19 cellular contexts compared by ENCODE assay signal in genomic region chr14:106509795-106510194, GRCh38.
DNase-seq lines count a peak whose midpoint lies in the region; ATAC-seq and TF ChIP-seq lines count a peak whose summit lies in the region.
"Had no signal": no experiment of that assay in that cellular context is flagged by ENCODE, and none has a peak within 500 bp of the region (broad histone marks: within the 10 kb centered on the region; RNA-seq: fewer than 3 reads in every experiment).

No MANE protein-coding gene starts in this region.

- H3K27me3 ChIP-seq in CD8-positive, alpha-beta memory T cell (ENCODE audit: insufficient read depth, low read length, poor library complexity, severe bottlenecking) = no peaks in the 10 kb centered on the region
- H3K27me3 ChIP-seq in thymus (ENCODE audit: control insufficient read depth, insufficient read depth) = no peaks in the 10 kb centered on the region

- H3K27me3 Mint-ChIP-seq in activated naive CD8-positive, alpha-beta T cell = no peaks in the 10 kb centered on the region
- no peaks in the 10 kb centered on the region for H3K27me3 Mint-ChIP-seq in activated naive CD8-positive, alpha-beta T cell treated with anti-CD3 and anti-CD28 coated beads for 36 hours
- no peaks in the 10 kb centered on the region for H3K27me3 Mint-ChIP-seq in CD8-positive, alpha-beta memory T cell
- H3K27me3 Mint-ChIP-seq in central memory CD8-positive, alpha-beta T cell = no peaks in the 10 kb centered on the region

- H3K36me3 Mint-ChIP-seq in activated naive CD8-positive, alpha-beta T cell = no peaks in the 10 kb centered on the region
- no peaks in the 10 kb centered on the region for H3K36me3 Mint-ChIP-seq in activated naive CD8-positive, alpha-beta T cell treated with anti-CD3 and anti-CD28 coated beads for 36 hours
- no peaks in the 10 kb centered on the region for H3K36me3 Mint-ChIP-seq in CD8-positive, alpha-beta memory T cell
- peaks cover 8% of the 10 kb centered on the region for H3K36me3 Mint-ChIP-seq in central memory CD8-positive, alpha-beta T cell (ENCODE audit: insufficient read depth)

- no peak for ATAC-seq in central memory CD8-positive, alpha-beta T cell (replicated peaks; ENCODE audit: extremely low read depth, poor library complexity, severe bottlenecking)
- no peak for ATAC-seq in GM18505 (IDR thresholded peaks at IDR 0.05; ENCODE audit: unreplicated experiment)

- TF ChIP-seq POLR2A in GM18505 (IDR thresholded peaks at IDR 0.05; ENCODE audit: borderline replicate concordance, extremely low read depth, insufficient read depth, insufficient read length) = no peak

- no peak overlapping the region for H3K4me3 ChIP-seq in CD8-positive, alpha-beta memory T cell (ENCODE audit: low read length)
- H3K4me3 ChIP-seq in thymus (ENCODE audit: low read length) = no peak overlapping the region

- peaks cover 86% of the 10 kb centered on the region for H3K4me1 ChIP-seq in CD8-positive, alpha-beta memory T cell (ENCODE audit: insufficient read depth, low read length)
- H3K4me1 ChIP-seq in thymus (ENCODE audit: control insufficient read depth, insufficient read depth, low read length) = peaks cover 46% of the 10 kb centered on the region

- no peak for DNase-seq in activated naive CD8-positive, alpha-beta T cell treated with anti-CD3 and anti-CD28 coated beads for 36 hours
- DNase-seq in CD8-positive, alpha-beta memory T cell = no peak
- DNase-seq in central memory CD8-positive, alpha-beta T cell (ENCODE audit: low spot score in 2 of 2) = no peak
- DNase-seq in DMS53 treated with DMSO at 0.1 percent for 48 hours (lab: John Stamatoyannopoulos, UW; ENCODE audit: unreplicated experiment) = no peak
- DNase-seq: DMS 273 treated with DMSO at 0.1 percent for 48 hours, DMS79 treated with DMSO at 0.1 percent for 48 hours, KBM-7, MM.1S, NCI-H1048, NCI-H1417, NCI-H1694 treated with DMSO at 0.1 percent for 48 hours, NCI-H2081, NCI-H2227 treated with DMSO at 0.1 percent for 48 hours, NCI-H69, Right ventricle myocardium superior, RPMI8226 had no signal

- POLR2A ChIA-PET in CD8-positive, alpha-beta memory T cell (lab: Charles Lee) = interaction anchor here (0.6 kb wide), 1 partner anchor 11 kb away, joined by 3 read pairs; no protein-coding TSS in a partner anchor

- CTCF ChIA-PET in CD8-positive, alpha-beta memory T cell (lab: Charles Lee) = interaction anchor here (1.2 to 4.2 kb wide), 3 partner anchors 30 to 88 kb away, joined by 3 to 17 read pairs (median 3); no protein-coding TSS in a partner anchor

- H3K4me3 Mint-ChIP-seq in activated naive CD8-positive, alpha-beta T cell = no peak overlapping the region
- H3K4me3 Mint-ChIP-seq in activated naive CD8-positive, alpha-beta T cell treated with anti-CD3 and anti-CD28 coated beads for 36 hours = no peak overlapping the region
- H3K4me3 Mint-ChIP-seq in CD8-positive, alpha-beta memory T cell = peak overlapping the region in 1 of 7 donors; percentile 34
- no peak overlapping the region for H3K4me3 Mint-ChIP-seq in central memory CD8-positive, alpha-beta T cell

- H3K36me3 ChIP-seq in CD8-positive, alpha-beta memory T cell (ENCODE audit: insufficient read depth, low read length) = no peaks in the 10 kb centered on the region
- H3K36me3 ChIP-seq in thymus (ENCODE audit: control insufficient read depth, insufficient read depth) = no peaks in the 10 kb centered on the region

- WGBS in thymus = 37% methylated on average over 3 of the region's 3 CpGs

- no peak overlapping the region for H3K27ac ChIP-seq in CD8-positive, alpha-beta memory T cell (ENCODE audit: low read depth, low read length)
- peak overlapping the region; percentile 46 for H3K27ac ChIP-seq in thymus (ENCODE audit: low read depth)

- no peaks in the 10 kb centered on the region for H3K9me3 Mint-ChIP-seq in activated naive CD8-positive, alpha-beta T cell (ENCODE audit: low read depth)
- H3K9me3 Mint-ChIP-seq in activated naive CD8-positive, alpha-beta T cell treated with anti-CD3 and anti-CD28 coated beads for 36 hours = no peaks in the 10 kb centered on the region
- H3K9me3 Mint-ChIP-seq in CD8-positive, alpha-beta memory T cell = no peaks in the 10 kb centered on the region
- H3K9me3 Mint-ChIP-seq in central memory CD8-positive, alpha-beta T cell = no peaks in the 10 kb centered on the region

- H3K9me3 ChIP-seq in CD8-positive, alpha-beta memory T cell (ENCODE audit: low read length) = no peaks in the 10 kb centered on the region
- H3K9me3 ChIP-seq in thymus (ENCODE audit: control insufficient read depth) = no peaks in the 10 kb centered on the region

- peaks cover 78% of the 10 kb centered on the region for H3K4me1 Mint-ChIP-seq in activated naive CD8-positive, alpha-beta T cell (ENCODE audit: low read depth)
- peaks cover 68% of the 10 kb centered on the region for H3K4me1 Mint-ChIP-seq in activated naive CD8-positive, alpha-beta T cell treated with anti-CD3 and anti-CD28 coated beads for 36 hours
- peaks cover 82 to 90% (median 90%) of the 10 kb centered on the region in 3 donors for H3K4me1 Mint-ChIP-seq in CD8-positive, alpha-beta memory T cell
- H3K4me1 Mint-ChIP-seq in central memory CD8-positive, alpha-beta T cell = peaks cover 85% of the 10 kb centered on the region

- peak overlapping the region; percentile 17 for H3K27ac Mint-ChIP-seq in activated naive CD8-positive, alpha-beta T cell
- H3K27ac Mint-ChIP-seq in activated naive CD8-positive, alpha-beta T cell treated with anti-CD3 and anti-CD28 coated beads for 36 hours = no peak overlapping the region
- peak overlapping the region in 5 of 8 donors; percentile 52 to 97 (median 95) for H3K27ac Mint-ChIP-seq in CD8-positive, alpha-beta memory T cell
- H3K27ac Mint-ChIP-seq in central memory CD8-positive, alpha-beta T cell (ENCODE audit: low read depth) = peak overlapping the region; percentile 75
